In the genomic region with DNA sequence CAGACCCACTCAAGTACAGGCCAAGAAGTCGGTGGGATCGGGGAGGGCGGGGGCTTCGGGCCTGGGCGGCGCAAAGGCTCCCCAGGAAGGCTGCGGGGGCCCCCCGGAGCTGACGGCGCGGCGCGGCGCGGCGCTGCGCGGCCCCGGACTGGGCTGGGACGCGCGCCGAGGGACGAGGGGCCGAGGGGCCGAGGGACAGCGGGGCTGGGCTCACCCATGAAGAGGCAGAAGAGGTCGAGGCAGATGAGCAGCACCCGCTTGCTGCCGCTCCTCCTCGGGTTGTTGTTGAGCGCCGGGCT, we compare ENCODE assay signal across 8 cellular contexts. TPM values are rescaled to one million over a fixed set of nuclear protein-coding genes. Genes with fewer than 3 reads are reported as not detected.
DNase-seq lines count a peak whose midpoint lies in the region; ATAC-seq and TF ChIP-seq lines count a peak whose summit lies in the region.

No MANE protein-coding gene starts in this region.

- H3K4me3 ChIP-seq in AG09309 (ENCODE audit: control insufficient read depth, low read depth, low read length) (peak overlapping the region; percentile 91), astrocyte of the cerebellum (ENCODE audit: low read depth, low read length) (peak overlapping the region; percentile 88), thoracic aorta (peak overlapping the region; percentile 93)

- no peaks in the 10 kb centered on the region for H3K36me3 ChIP-seq in thoracic aorta

- H3K27ac ChIP-seq in thoracic aorta = peak overlapping the region; percentile 91

- TF ChIP-seq CTCF in AG09309 (IDR thresholded peaks at IDR 0.05; ENCODE audit: control insufficient read depth, insufficient read depth, low read depth, low read length, missing control alignments) = no peak
- no peak for TF ChIP-seq CTCF in astrocyte of the cerebellum (IDR thresholded peaks at IDR 0.05; ENCODE audit: low read depth, low read length, missing control alignments)
- TF ChIP-seq CTCF in thoracic aorta (IDR thresholded peaks at IDR 0.05) = no peak

- ATAC-seq in HG02759 (IDR thresholded peaks at IDR 0.05; ENCODE audit: unreplicated experiment) (peak; percentile 24), thoracic aorta (ENCODE audit: insufficient number of reproducible peaks, low FRiP score, low read depth) (no peak), GM21390 (IDR thresholded peaks at IDR 0.05; ENCODE audit: unreplicated experiment) (no peak)

- in situ Hi-C loops in astrocyte of the cerebellum (cut with HindIII; ENCODE audit: low sequenced_read_pairs) = loop anchor here (25.0 kb wide), 1 partner anchor 1441 kb away; no protein-coding TSS in a partner anchor

- no peaks in the 10 kb centered on the region for H3K9me3 ChIP-seq in thoracic aorta

- H3K4me1 ChIP-seq in thoracic aorta (ENCODE audit: control insufficient read depth in 1 of 2, low read depth in 2 of 2) = peaks cover 11 to 22% of the 10 kb centered on the region in 2 donors

- no peaks in the 10 kb centered on the region for H3K27me3 ChIP-seq in thoracic aorta (replicated peaks; ENCODE audit: insufficient read depth)

- DNase-seq in AG09309 (ENCODE audit: low read depth) (no peak), astrocyte of the cerebellum (ENCODE audit: low read depth) (no peak), left kidney (ENCODE audit: low read depth, low spot score) (peak; percentile 81), thoracic aorta (ENCODE audit: low spot score) (no peak), NOMO-1 (lab: John Stamatoyannopoulos, UW; ENCODE audit: unreplicated experiment in 2 of 2) (no peak), iPS-NIHi11 (ENCODE audit: low spot score) (no peak)

RNA-seq across cellular contexts. Expression of a gene that starts 0.8 kb away (rescaled TPM):
- 100 to 1,000 TPM; 164 to 271 TPM for total RNA-seq in thoracic aorta
